In genomic region chr20:20362774-20363435, GRCh38 we compare ENCODE assay signal across 1 cellular context.
A peak's percentile ranks its signal among the peaks of the same experiment; 100 is the strongest.
TF ChIP-seq lines count a peak whose summit lies in the region.

No MANE protein-coding gene starts in this region.

TF ChIP-seq in H1, 55 proteins besides CTCF, POLR2A, EP300 and RAD21:
- TF ChIP-seq CEBPB (IDR thresholded peaks at IDR 0.05; ENCODE audit: low read depth, low read length) (no peak), SAP30 (IDR thresholded peaks at IDR 0.05; ENCODE audit: insufficient read depth, insufficient replicate concordance, low read length) (no peak), RFX5 (IDR thresholded peaks at IDR 0.05; ENCODE audit: borderline replicate concordance, low read depth, low read length) (no peak), ASH2L (IDR thresholded peaks at IDR 0.05; ENCODE audit: low read length) (peak; percentile 87), SP1 (IDR thresholded peaks at IDR 0.05; ENCODE audit: low read depth, low read length) (0 out of 2 replicates have a peak, but pooled peaks have one; percentile 18), KDM4A (IDR thresholded peaks at IDR 0.05; ENCODE audit: low read depth, low read length, severe bottlenecking) (peak; percentile 8), TCF12 (IDR thresholded peaks at IDR 0.05; ENCODE audit: low read depth, low read length) (0 out of 2 replicates have a peak, but pooled peaks have one; percentile 40), EGR1 (IDR thresholded peaks at IDR 0.05; ENCODE audit: borderline replicate concordance, low read depth, low read length) (0 out of 2 replicates have a peak, but pooled peaks have one; percentile 54), RBBP5 (IDR thresholded peaks at IDR 0.05; ENCODE audit: borderline replicate concordance, low read depth, low read length) (0 out of 2 replicates have a peak, but pooled peaks have one; percentile 55), SIN3A (conservative IDR thresholded peaks at IDR 0.05 in 1 of 2, IDR thresholded peaks at IDR 0.05 in 1 of 2; ENCODE audit: low read depth in 1 of 2, low read length in 2 of 2) (0 out of 4 replicates have a peak, but pooled peaks of 1 of the 2 experiments have one; percentile 41), TBP (IDR thresholded peaks at IDR 0.05; ENCODE audit: low read depth, low read length) (0 out of 2 replicates have a peak, but pooled peaks have one; percentile 26), TAF7 (optimal IDR thresholded peaks at IDR 0.05; ENCODE audit: borderline replicate concordance, low read depth, low read length) (no peak), POLR2AphosphoS5 (IDR thresholded peaks at IDR 0.05; ENCODE audit: low read depth, low read length) (no peak)
- TF ChIP-seq, protein P1, sequence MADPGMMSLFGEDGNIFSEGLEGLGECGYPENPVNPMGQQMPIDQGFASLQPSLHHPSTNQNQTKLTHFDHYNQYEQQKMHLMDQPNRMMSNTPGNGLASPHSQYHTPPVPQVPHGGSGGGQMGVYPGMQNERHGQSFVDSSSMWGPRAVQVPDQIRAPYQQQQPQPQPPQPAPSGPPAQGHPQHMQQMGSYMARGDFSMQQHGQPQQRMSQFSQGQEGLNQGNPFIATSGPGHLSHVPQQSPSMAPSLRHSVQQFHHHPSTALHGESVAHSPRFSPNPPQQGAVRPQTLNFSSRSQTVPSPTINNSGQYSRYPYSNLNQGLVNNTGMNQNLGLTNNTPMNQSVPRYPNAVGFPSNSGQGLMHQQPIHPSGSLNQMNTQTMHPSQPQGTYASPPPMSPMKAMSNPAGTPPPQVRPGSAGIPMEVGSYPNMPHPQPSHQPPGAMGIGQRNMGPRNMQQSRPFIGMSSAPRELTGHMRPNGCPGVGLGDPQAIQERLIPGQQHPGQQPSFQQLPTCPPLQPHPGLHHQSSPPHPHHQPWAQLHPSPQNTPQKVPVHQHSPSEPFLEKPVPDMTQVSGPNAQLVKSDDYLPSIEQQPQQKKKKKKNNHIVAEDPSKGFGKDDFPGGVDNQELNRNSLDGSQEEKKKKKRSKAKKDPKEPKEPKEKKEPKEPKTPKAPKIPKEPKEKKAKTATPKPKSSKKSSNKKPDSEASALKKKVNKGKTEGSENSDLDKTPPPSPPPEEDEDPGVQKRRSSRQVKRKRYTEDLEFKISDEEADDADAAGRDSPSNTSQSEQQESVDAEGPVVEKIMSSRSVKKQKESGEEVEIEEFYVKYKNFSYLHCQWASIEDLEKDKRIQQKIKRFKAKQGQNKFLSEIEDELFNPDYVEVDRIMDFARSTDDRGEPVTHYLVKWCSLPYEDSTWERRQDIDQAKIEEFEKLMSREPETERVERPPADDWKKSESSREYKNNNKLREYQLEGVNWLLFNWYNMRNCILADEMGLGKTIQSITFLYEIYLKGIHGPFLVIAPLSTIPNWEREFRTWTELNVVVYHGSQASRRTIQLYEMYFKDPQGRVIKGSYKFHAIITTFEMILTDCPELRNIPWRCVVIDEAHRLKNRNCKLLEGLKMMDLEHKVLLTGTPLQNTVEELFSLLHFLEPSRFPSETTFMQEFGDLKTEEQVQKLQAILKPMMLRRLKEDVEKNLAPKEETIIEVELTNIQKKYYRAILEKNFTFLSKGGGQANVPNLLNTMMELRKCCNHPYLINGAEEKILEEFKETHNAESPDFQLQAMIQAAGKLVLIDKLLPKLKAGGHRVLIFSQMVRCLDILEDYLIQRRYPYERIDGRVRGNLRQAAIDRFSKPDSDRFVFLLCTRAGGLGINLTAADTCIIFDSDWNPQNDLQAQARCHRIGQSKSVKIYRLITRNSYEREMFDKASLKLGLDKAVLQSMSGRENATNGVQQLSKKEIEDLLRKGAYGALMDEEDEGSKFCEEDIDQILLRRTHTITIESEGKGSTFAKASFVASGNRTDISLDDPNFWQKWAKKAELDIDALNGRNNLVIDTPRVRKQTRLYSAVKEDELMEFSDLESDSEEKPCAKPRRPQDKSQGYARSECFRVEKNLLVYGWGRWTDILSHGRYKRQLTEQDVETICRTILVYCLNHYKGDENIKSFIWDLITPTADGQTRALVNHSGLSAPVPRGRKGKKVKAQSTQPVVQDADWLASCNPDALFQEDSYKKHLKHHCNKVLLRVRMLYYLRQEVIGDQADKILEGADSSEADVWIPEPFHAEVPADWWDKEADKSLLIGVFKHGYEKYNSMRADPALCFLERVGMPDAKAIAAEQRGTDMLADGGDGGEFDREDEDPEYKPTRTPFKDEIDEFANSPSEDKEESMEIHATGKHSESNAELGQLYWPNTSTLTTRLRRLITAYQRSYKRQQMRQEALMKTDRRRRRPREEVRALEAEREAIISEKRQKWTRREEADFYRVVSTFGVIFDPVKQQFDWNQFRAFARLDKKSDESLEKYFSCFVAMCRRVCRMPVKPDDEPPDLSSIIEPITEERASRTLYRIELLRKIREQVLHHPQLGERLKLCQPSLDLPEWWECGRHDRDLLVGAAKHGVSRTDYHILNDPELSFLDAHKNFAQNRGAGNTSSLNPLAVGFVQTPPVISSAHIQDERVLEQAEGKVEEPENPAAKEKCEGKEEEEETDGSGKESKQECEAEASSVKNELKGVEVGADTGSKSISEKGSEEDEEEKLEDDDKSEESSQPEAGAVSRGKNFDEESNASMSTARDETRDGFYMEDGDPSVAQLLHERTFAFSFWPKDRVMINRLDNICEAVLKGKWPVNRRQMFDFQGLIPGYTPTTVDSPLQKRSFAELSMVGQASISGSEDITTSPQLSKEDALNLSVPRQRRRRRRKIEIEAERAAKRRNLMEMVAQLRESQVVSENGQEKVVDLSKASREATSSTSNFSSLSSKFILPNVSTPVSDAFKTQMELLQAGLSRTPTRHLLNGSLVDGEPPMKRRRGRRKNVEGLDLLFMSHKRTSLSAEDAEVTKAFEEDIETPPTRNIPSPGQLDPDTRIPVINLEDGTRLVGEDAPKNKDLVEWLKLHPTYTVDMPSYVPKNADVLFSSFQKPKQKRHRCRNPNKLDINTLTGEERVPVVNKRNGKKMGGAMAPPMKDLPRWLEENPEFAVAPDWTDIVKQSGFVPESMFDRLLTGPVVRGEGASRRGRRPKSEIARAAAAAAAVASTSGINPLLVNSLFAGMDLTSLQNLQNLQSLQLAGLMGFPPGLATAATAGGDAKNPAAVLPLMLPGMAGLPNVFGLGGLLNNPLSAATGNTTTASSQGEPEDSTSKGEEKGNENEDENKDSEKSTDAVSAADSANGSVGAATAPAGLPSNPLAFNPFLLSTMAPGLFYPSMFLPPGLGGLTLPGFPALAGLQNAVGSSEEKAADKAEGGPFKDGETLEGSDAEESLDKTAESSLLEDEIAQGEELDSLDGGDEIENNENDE (IDR thresholded peaks at IDR 0.05; ENCODE audit: insufficient replicate concordance, low read length) = no peak
